Comparison of ENCODE assay signal across 27 cellular contexts in genomic region chr7:22187691-22188348, GRCh38.
"Had no signal": no experiment of that assay in that cellular context is flagged by ENCODE, and none has a peak within 500 bp of the region (broad histone marks: within the 10 kb centered on the region; RNA-seq: fewer than 3 reads in every experiment).

No MANE protein-coding gene starts in this region.

- H3K4me1 ChIP-seq: right lobe of liver, suprapubic skin, uterus had no signal

- H3K27me3 ChIP-seq: hepatocyte, right atrium auricular region, right lobe of liver, stomach, suprapubic skin, tibial nerve, uterus had no signal

- H3K9me3 ChIP-seq: lower lobe of right lung, right atrium auricular region, right lobe of liver, stomach, suprapubic skin, tibial nerve, uterus had no signal

- H3K27ac ChIP-seq: hepatocyte, lower lobe of right lung, right atrium auricular region, right lobe of liver, skin epidermis, stomach, suprapubic skin, tibial nerve, uterus had no signal

- H2AFZ ChIP-seq: hepatocyte had no signal

- H3K36me3 Mint-ChIP-seq: naive thymus-derived CD8-positive, alpha-beta T cell; stimulated activated naive B cell treated with anti-CD40 and anti-IgM and Interleukin-4, amounts not matched to agents 10 μg/mL and 1 μg/mL and 100 μg/mL, for 72 hours had no signal

- H3K36me3 ChIP-seq: right atrium auricular region, suprapubic skin, uterus had no signal

- H3K4me3 Mint-ChIP-seq: naive thymus-derived CD8-positive, alpha-beta T cell; nephron; neural crest cell; stimulated activated naive B cell treated with anti-CD40 and anti-IgM and Interleukin-4, amounts not matched to agents 10 μg/mL and 1 μg/mL and 100 μg/mL, for 72 hours; type B pancreatic cell had no signal

- H3K4me3 ChIP-seq: hepatocyte, lower lobe of right lung, right atrium auricular region, right lobe of liver, skin epidermis, stomach, suprapubic skin, tibial nerve, uterus had no signal

- H3K79me2 ChIP-seq: hepatocyte had no signal

- H3K4me1 Mint-ChIP-seq: naive thymus-derived CD8-positive, alpha-beta T cell; stimulated activated naive B cell treated with anti-CD40 and anti-IgM and Interleukin-4, amounts not matched to agents 10 μg/mL and 1 μg/mL and 100 μg/mL, for 72 hours had no signal

- DNase-seq: islet precursor cell; kidney glomerular epithelial cell; left cardiac atrium; lower lobe of right lung; mammary epithelial cell; mesenchymal stem cell; naive thymus-derived CD8-positive, alpha-beta T cell; nucleus accumbens; right lobe of liver; stimulated activated CD4-positive, alpha-beta T cell treated with anti-CD3 and anti-CD28 coated beads, Interleukin-12 subunit alpha, Interleukin-12 subunit beta, amount 100 ng/mL, for 4 hours; stimulated activated CD4-positive, alpha-beta T cell treated with anti-CD3 and anti-CD28 coated beads, Interleukin-15, amount 100 ng/mL, for 24 hours; stimulated activated CD4-positive, alpha-beta T cell treated with anti-CD3 and anti-CD28 coated beads, Interleukin-2, amount 100 ng/mL, for 24 hours; stimulated activated CD4-positive, alpha-beta T cell treated with anti-CD3 and anti-CD28 coated beads, Interleukin-4, amount 100 ng/mL, for 1 hour; stimulated activated naive B cell treated with anti-CD40 and anti-IgM and Interleukin-4, amounts not matched to agents 10 μg/mL and 1 μg/mL and 100 μg/mL, for 72 hours; stimulated activated naive CD8-positive, alpha-beta T cell treated with anti-CD3 and anti-CD28 coated beads, Interleukin-15, Interleukin-2, amounts not matched to agents 100 U/mL and 50 U/mL, for 24 hours; stomach; uterus had no signal

- H3K27me3 Mint-ChIP-seq: progenitor cell of endocrine pancreas; stimulated activated naive B cell treated with anti-CD40 and anti-IgM and Interleukin-4, amounts not matched to agents 10 μg/mL and 1 μg/mL and 100 μg/mL, for 72 hours; type B pancreatic cell had no signal

- H3K4me2 ChIP-seq: hepatocyte had no signal

- H3K27ac Mint-ChIP-seq: naive thymus-derived CD8-positive, alpha-beta T cell; nephron; progenitor cell of endocrine pancreas; stimulated activated naive B cell treated with anti-CD40 and anti-IgM and Interleukin-4, amounts not matched to agents 10 μg/mL and 1 μg/mL and 100 μg/mL, for 72 hours; type B pancreatic cell had no signal

- H3K9me3 Mint-ChIP-seq: naive thymus-derived CD8-positive, alpha-beta T cell; nephron; neural crest cell; stimulated activated naive B cell treated with anti-CD40 and anti-IgM and Interleukin-4, amounts not matched to agents 10 μg/mL and 1 μg/mL and 100 μg/mL, for 72 hours; type B pancreatic cell had no signal

- ATAC-seq: left cardiac atrium; left lobe of liver; lower lobe of right lung; naive thymus-derived CD8-positive, alpha-beta T cell; right lobe of liver; stimulated activated naive B cell treated with anti-CD40 and anti-IgM and Interleukin-4, amounts not matched to agents 10 μg/mL and 1 μg/mL and 100 μg/mL, for 72 hours; stimulated activated naive CD8-positive, alpha-beta T cell treated with anti-CD3 and anti-CD28 coated beads, Interleukin-15, Interleukin-2, amounts not matched to agents 100 U/mL and 50 U/mL, for 24 hours had no signal
